Comparison of ENCODE assay signal across 1 cellular context in the genomic region with DNA sequence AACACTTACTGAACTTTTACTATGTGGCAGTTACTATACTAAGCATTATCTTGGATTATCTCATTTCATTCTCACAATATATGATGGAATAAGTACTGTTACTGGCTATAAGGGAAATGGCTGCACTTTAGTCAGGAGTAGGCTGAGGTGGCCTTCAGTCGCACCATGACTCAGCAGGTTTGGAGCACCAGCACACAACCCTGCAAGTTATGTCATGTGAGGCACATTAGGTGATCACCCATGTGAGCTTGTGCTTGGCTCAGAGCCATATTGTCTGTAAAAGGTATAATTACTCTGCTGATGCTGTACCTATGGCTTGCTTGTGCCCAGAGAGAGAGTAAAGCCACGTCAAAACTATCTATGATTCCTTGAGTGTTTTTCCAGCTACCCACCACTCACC.
TF ChIP-seq lines count a peak whose summit lies in the region.

No MANE protein-coding gene starts in this region.

TF ChIP-seq in SK-N-SH treated with all-trans-retinoic acid at 6 μM for 48 hours, 23 proteins besides CTCF, POLR2A, EP300 and RAD21 (continued from another document):
- TF ChIP-seq, protein P1, sequence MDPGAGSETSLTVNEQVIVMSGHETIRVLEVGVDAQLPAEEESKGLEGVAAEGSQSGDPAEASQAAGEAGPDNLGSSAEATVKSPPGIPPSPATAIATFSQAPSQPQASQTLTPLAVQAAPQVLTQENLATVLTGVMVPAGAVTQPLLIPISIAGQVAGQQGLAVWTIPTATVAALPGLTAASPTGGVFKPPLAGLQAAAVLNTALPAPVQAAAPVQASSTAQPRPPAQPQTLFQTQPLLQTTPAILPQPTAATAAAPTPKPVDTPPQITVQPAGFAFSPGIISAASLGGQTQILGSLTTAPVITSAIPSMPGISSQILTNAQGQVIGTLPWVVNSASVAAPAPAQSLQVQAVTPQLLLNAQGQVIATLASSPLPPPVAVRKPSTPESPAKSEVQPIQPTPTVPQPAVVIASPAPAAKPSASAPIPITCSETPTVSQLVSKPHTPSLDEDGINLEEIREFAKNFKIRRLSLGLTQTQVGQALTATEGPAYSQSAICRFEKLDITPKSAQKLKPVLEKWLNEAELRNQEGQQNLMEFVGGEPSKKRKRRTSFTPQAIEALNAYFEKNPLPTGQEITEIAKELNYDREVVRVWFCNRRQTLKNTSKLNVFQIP (CRISPR knock-in tag; IDR thresholded peaks at IDR 0.05; ENCODE audit: borderline replicate concordance, low read depth) = no peak
- no peak for TF ChIP-seq ISL1 (CRISPR knock-in tag; IDR thresholded peaks at IDR 0.05)
- TF ChIP-seq, protein P2, sequence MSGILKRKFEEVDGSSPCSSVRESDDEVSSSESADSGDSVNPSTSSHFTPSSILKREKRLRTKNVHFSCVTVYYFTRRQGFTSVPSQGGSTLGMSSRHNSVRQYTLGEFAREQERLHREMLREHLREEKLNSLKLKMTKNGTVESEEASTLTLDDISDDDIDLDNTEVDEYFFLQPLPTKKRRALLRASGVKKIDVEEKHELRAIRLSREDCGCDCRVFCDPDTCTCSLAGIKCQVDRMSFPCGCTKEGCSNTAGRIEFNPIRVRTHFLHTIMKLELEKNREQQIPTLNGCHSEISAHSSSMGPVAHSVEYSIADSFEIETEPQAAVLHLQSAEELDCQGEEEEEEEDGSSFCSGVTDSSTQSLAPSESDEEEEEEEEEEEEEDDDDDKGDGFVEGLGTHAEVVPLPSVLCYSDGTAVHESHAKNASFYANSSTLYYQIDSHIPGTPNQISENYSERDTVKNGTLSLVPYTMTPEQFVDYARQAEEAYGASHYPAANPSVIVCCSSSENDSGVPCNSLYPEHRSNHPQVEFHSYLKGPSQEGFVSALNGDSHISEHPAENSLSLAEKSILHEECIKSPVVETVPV (CRISPR knock-in tag; IDR thresholded peaks at IDR 0.05) = no peak
- TF ChIP-seq ARNTL (CRISPR knock-in tag; IDR thresholded peaks at IDR 0.05; ENCODE audit: borderline replicate concordance, low read depth) = no peak
- no peak for TF ChIP-seq RARB (CRISPR knock-in tag; IDR thresholded peaks at IDR 0.05)
- no peak for TF ChIP-seq SNAI2 (CRISPR knock-in tag; IDR thresholded peaks at IDR 0.05)
- no peak for TF ChIP-seq ZFP3 (CRISPR knock-in tag; IDR thresholded peaks at IDR 0.05)
- TF ChIP-seq ZNF8 (CRISPR knock-in tag; IDR thresholded peaks at IDR 0.05) = no peak
